22 cellular contexts compared by ENCODE assay signal in genomic region chr12:45219621-45220020, GRCh38. TPM values are rescaled to one million over a fixed set of nuclear protein-coding genes. Genes with fewer than 3 reads are reported as not detected.
DNase-seq lines count a peak whose midpoint lies in the region; ATAC-seq and TF ChIP-seq lines count a peak whose summit lies in the region.
"Had no signal": no experiment of that assay in that cellular context is flagged by ENCODE, and none has a peak within 500 bp of the region (broad histone marks: within the 10 kb centered on the region; RNA-seq: fewer than 3 reads in every experiment).

No MANE protein-coding gene starts in this region.

- no peak for TF ChIP-seq EP300 in sigmoid colon (IDR thresholded peaks at IDR 0.05)

- H3K36me3 ChIP-seq in RWPE2 (ENCODE audit: low read depth), result 0 out of 2 replicates have a peak, but pooled peaks cover 3% of the 10 kb centered on the region
- H3K36me3 ChIP-seq in sigmoid colon, result no peaks in the 10 kb centered on the region
- no peaks in the 10 kb centered on the region for H3K36me3 ChIP-seq in spleen
- H3K36me3 ChIP-seq: left ventricle myocardium inferior had no signal

- H3K4me3 ChIP-seq in RWPE2 (ENCODE audit: severe bottlenecking) (no peak overlapping the region), sigmoid colon (no peak overlapping the region), spleen (no peak overlapping the region)
- H3K4me3 ChIP-seq: left ventricle myocardium inferior had no signal

- TF ChIP-seq POLR2A in sigmoid colon (IDR thresholded peaks at IDR 0.05) (no peak), spleen (IDR thresholded peaks at IDR 0.05) (no peak)

- H2AK5ac ChIP-seq in H9 (ENCODE audit: insufficient read length, low read length), result no peak overlapping the region

- H2BK5ac ChIP-seq in H9 (ENCODE audit: insufficient read length, low read length), result no peak overlapping the region

- 77 to 86% methylated on average over 2 of the region's 2 CpGs for WGBS in sigmoid colon, 2 donors
- WGBS in H9 (ENCODE audit: extremely low coverage, insufficient read length, low lambda C conversion rate), result no CpG with 5 or more reads among the region's 2 CpGs
- 74 to 83% (median 78%) methylated on average over 2 of the region's 2 CpGs for WGBS in spleen, 5 donors

- H4K8ac ChIP-seq in H9 (replicated peaks; ENCODE audit: insufficient read length, low read depth, low read length), result no peak overlapping the region

- H4K91ac ChIP-seq in H9 (ENCODE audit: insufficient read length, low read depth, low read length), result no peak overlapping the region

- H3K79me2 ChIP-seq in H9 (ENCODE audit: insufficient read depth, low read length), result peaks cover 36% of the 10 kb centered on the region; the same call in 1 of the 2 replicates

- TF ChIP-seq CTCF in RWPE2 (IDR thresholded peaks at IDR 0.05; ENCODE audit: poor library complexity, severe bottlenecking) (no peak), sigmoid colon (IDR thresholded peaks at IDR 0.05) (no peak), endothelial cell (IDR thresholded peaks at IDR 0.05; ENCODE audit: unreplicated experiment) (no peak), H9 (conservative IDR thresholded peaks at IDR 0.05) (no peak), spleen (IDR thresholded peaks at IDR 0.05 in 8 of 11, conservative IDR thresholded peaks at IDR 0.05 in 3 of 11) (no peak)

- H2BK20ac ChIP-seq in H9 (ENCODE audit: low read depth, low read length, poor library complexity, severe bottlenecking), result no peak overlapping the region

- H3K27me3 Mint-ChIP-seq in endothelial cell (ENCODE audit: unreplicated experiment), result peaks cover 11% of the 10 kb centered on the region
- no peaks in the 10 kb centered on the region for H3K27me3 Mint-ChIP-seq in H9 (ENCODE audit: low read depth)
- H3K27me3 Mint-ChIP-seq: activated naive CD8-positive, alpha-beta T cell treated with anti-CD3 and anti-CD28 coated beads, Interleukin-2, amount 50 U/mL, for 24 hours; activated T-cell treated with anti-CD3 and anti-CD28 coated beads, Interleukin-2, amount 50 U/mL, for 24 hours; central memory CD8-positive, alpha-beta T cell; effector memory CD8-positive, alpha-beta T cell; stimulated activated naive CD8-positive, alpha-beta T cell treated with anti-CD3 and anti-CD28 coated beads, Interleukin-15, Interleukin-2, amounts not matched to agents 100 ng/mL and 50 ng/mL, for 24 hours had no signal

- no peak overlapping the region for H3K18ac ChIP-seq in H9 (ENCODE audit: insufficient read length, low read depth, low read length)

- peak overlapping the region; percentile 93 for H3K27ac ChIP-seq in RWPE2 (ENCODE audit: poor library complexity, severe bottlenecking)
- peak overlapping the region in 3 of 4 donors; percentile 93 to 97 (median 94) for H3K27ac ChIP-seq in sigmoid colon
- H3K27ac ChIP-seq in H9 (ENCODE audit: insufficient read length, low read depth, low read length), result no peak overlapping the region
- H3K27ac ChIP-seq in spleen, result no peak overlapping the region
- H3K27ac ChIP-seq: left ventricle myocardium inferior had no signal

- no peak overlapping the region for H3K27ac Mint-ChIP-seq in endothelial cell (ENCODE audit: unreplicated experiment)
- peak overlapping the region in 1 of 3 experiments; percentile 61; a peak in 1 of 7 replicates for H3K27ac Mint-ChIP-seq in H9
- H3K27ac Mint-ChIP-seq: activated naive CD8-positive, alpha-beta T cell treated with anti-CD3 and anti-CD28 coated beads, Interleukin-2, amount 50 U/mL, for 24 hours; activated T-cell treated with anti-CD3 and anti-CD28 coated beads, Interleukin-2, amount 50 U/mL, for 24 hours; effector memory CD8-positive, alpha-beta T cell; stimulated activated naive CD8-positive, alpha-beta T cell treated with anti-CD3 and anti-CD28 coated beads, Interleukin-15, Interleukin-2, amounts not matched to agents 100 ng/mL and 50 ng/mL, for 24 hours had no signal

- H3K4me3 Mint-ChIP-seq in endothelial cell (ENCODE audit: unreplicated experiment) (no peak overlapping the region), H9 (peak overlapping the region in 1 of 2 experiments; percentile 64; a peak in 2 of 5 replicates)
- H3K4me3 Mint-ChIP-seq: activated naive CD8-positive, alpha-beta T cell treated with anti-CD3 and anti-CD28 coated beads, Interleukin-2, amount 50 U/mL, for 24 hours; activated T-cell treated with anti-CD3 and anti-CD28 coated beads, Interleukin-2, amount 50 U/mL, for 24 hours; central memory CD8-positive, alpha-beta T cell; effector memory CD8-positive, alpha-beta T cell; stimulated activated naive CD8-positive, alpha-beta T cell treated with anti-CD3 and anti-CD28 coated beads, Interleukin-15, Interleukin-2, amounts not matched to agents 100 ng/mL and 50 ng/mL, for 24 hours had no signal

- H3K9ac ChIP-seq in H9 (ENCODE audit: extremely low read depth, insufficient read length, low read length), result no peak overlapping the region

- no peak overlapping the region for H2AFZ ChIP-seq in H9 (ENCODE audit: low read length)

- H4K5ac ChIP-seq in H9 (ENCODE audit: insufficient read length, low read depth, low read length), result no peak overlapping the region

- H3K36me3 Mint-ChIP-seq in endothelial cell (ENCODE audit: low read depth, unreplicated experiment) (no peaks in the 10 kb centered on the region), H9 (ENCODE audit: insufficient read depth in 1 of 3, low read depth in 3 of 3) (peaks cover 8 to 13% (median 9%) of the 10 kb centered on the region in 3 experiments)

- H2BK12ac ChIP-seq in H9 (ENCODE audit: insufficient read length, low read depth, low read length), result no peak overlapping the region

- no peak overlapping the region for H3T11ph ChIP-seq in H9 (ENCODE audit: low read length)

- no peak overlapping the region for H3K4ac ChIP-seq in H9 (ENCODE audit: low read depth, low read length)

- H3K23me2 ChIP-seq in H9 (ENCODE audit: insufficient read length, low read depth, low read length, poor library complexity, severe bottlenecking), result peaks cover 9% of the 10 kb centered on the region

- H3K9me3 Mint-ChIP-seq in endothelial cell (ENCODE audit: unreplicated experiment) (no peaks in the 10 kb centered on the region), H9 (no peaks in the 10 kb centered on the region; a peak in 1 of 5 replicates)
- H3K9me3 Mint-ChIP-seq: activated naive CD8-positive, alpha-beta T cell treated with anti-CD3 and anti-CD28 coated beads, Interleukin-2, amount 50 U/mL, for 24 hours; activated T-cell treated with anti-CD3 and anti-CD28 coated beads, Interleukin-2, amount 50 U/mL, for 24 hours; central memory CD8-positive, alpha-beta T cell; effector memory CD8-positive, alpha-beta T cell; stimulated activated naive CD8-positive, alpha-beta T cell treated with anti-CD3 and anti-CD28 coated beads, Interleukin-15, Interleukin-2, amounts not matched to agents 100 ng/mL and 50 ng/mL, for 24 hours had no signal

- H3K4me1 ChIP-seq in RWPE2 (ENCODE audit: insufficient read depth, poor library complexity, severe bottlenecking), result peaks cover 38% of the 10 kb centered on the region
- H3K4me1 ChIP-seq in sigmoid colon, result peaks cover 0 to 67% (median 51%) of the 10 kb centered on the region in 4 donors
- H3K4me1 ChIP-seq in H9 (ENCODE audit: insufficient read depth, low read length), result peaks cover 10% of the 10 kb centered on the region
- peaks cover 3 to 52% (median 31%) of the 10 kb centered on the region in 6 donors for H3K4me1 ChIP-seq in spleen

- in situ Hi-C loops in Caki2 (cut with HindIII; ENCODE audit: low pct_unique_long_range_greater_than_20kb, low sequenced_read_pairs), result no loop called here

- no peak overlapping the region for H3K23ac ChIP-seq in H9 (ENCODE audit: insufficient read length, low read depth, low read length)

- no peaks in the 10 kb centered on the region for H4K20me1 ChIP-seq in H9 (ENCODE audit: control insufficient read depth, insufficient read depth, insufficient read length)

- H3K27me3 ChIP-seq in RWPE2 (ENCODE audit: insufficient read depth, poor library complexity, severe bottlenecking) (no peaks in the 10 kb centered on the region), sigmoid colon (no peaks in the 10 kb centered on the region), H9 (ENCODE audit: insufficient read depth, low read length) (no peaks in the 10 kb centered on the region), spleen (replicated peaks in 1 of 7) (no peaks in the 10 kb centered on the region)

- H3K4me2 ChIP-seq in H9 (ENCODE audit: insufficient read depth, insufficient read length, low read length), result no peak overlapping the region

- no peak overlapping the region for H3K14ac ChIP-seq in H9 (ENCODE audit: insufficient read depth, low read length)

- H3K56ac ChIP-seq in H9 (ENCODE audit: insufficient read length, low read depth, low read length), result no peak overlapping the region

- H3K4me1 Mint-ChIP-seq in endothelial cell (ENCODE audit: unreplicated experiment) (peaks cover 36% of the 10 kb centered on the region), H9 (peaks cover 54 to 55% of the 10 kb centered on the region in 2 experiments)

- DNase-seq in Caki2 (ENCODE audit: low read depth) (peak; percentile 9), RWPE2 (ENCODE audit: low spot score) (no peak), fibroblast of peridontal ligament (ENCODE audit: extremely low read depth) (peak; percentile 16), sigmoid colon (no peak), endothelial cell (ENCODE audit: low spot score) (no peak), H9 (no peak), spleen (no peak)
- DNase-seq: activated CD4-positive, alpha-beta T cell treated with anti-CD3 and anti-CD28 coated beads, Interleukin-2, amount 50 U/mL, for 48 hours; activated naive CD8-positive, alpha-beta T cell treated with anti-CD3 and anti-CD28 coated beads, Interleukin-2, amount 50 U/mL, for 24 hours; activated T-cell treated with anti-CD3 and anti-CD28 coated beads, Interleukin-2, amount 50 U/mL, for 24 hours; Caco-2; effector memory CD8-positive, alpha-beta T cell; foreskin fibroblast; GDM1; HCEC 1CT; left ventricle myocardium inferior; MV-4-11; NCI-H774; posterior cingulate gyrus had no signal

- no peak overlapping the region for H2BK120ac ChIP-seq in H9 (ENCODE audit: low read depth, low read length, poor library complexity, severe bottlenecking)

- no peaks in the 10 kb centered on the region for H3K9me3 ChIP-seq in RWPE2 (ENCODE audit: severe bottlenecking)
- no peaks in the 10 kb centered on the region for H3K9me3 ChIP-seq in sigmoid colon
- no peaks in the 10 kb centered on the region for H3K9me3 ChIP-seq in H9 (ENCODE audit: control insufficient read depth, low read depth, low read length)
- no peaks in the 10 kb centered on the region for H3K9me3 ChIP-seq in spleen
- H3K9me3 ChIP-seq: Caco-2, left ventricle myocardium inferior had no signal

- no peaks in the 10 kb centered on the region for H3K79me1 ChIP-seq in H9 (ENCODE audit: insufficient read depth, low read depth, low read length, poor library complexity, severe bottlenecking)

- ATAC-seq in RWPE2 (ENCODE audit: low read depth), result no peak
- ATAC-seq in HG03108 (IDR thresholded peaks at IDR 0.05; ENCODE audit: unreplicated experiment), result no peak
- ATAC-seq: activated naive CD8-positive, alpha-beta T cell treated with anti-CD3 and anti-CD28 coated beads, Interleukin-2, amount 50 U/mL, for 24 hours; effector memory CD8-positive, alpha-beta T cell had no signal

- H2BK15ac ChIP-seq in H9 (ENCODE audit: low read depth, low read length), result no peak overlapping the region

- intact Hi-C loops in sigmoid colon (cut with DNase I) (loop anchor here (5.0 to 10.0 kb wide), 4 partner anchors 47 to 1155 kb away; partner anchors contain the start of gene SLC38A2), spleen (cut with DNase I; ENCODE audit: low total_unique reads) (no loop called here)

RNA-seq across cellular contexts. Expression of gene ANO6, which starts 3.7 kb away (rescaled TPM):
- 51.6 and 57.9 TPM in 2 replicates for total RNA-seq in Caki2 (2014; rRNA removed; shearing (Covaris generic); ENCODE audit: low replicate concordance)
- total RNA-seq in sigmoid colon, result 100 to 1,000 TPM in 2 of 4 donors, 10 to 100 TPM in 2; 98.5 to 107 (median 103) TPM
- 1 to 10 TPM; 1.2 to 9.6 (median 3.6) TPM for polyA plus RNA-seq in sigmoid colon
- 50.8 TPM for total RNA-seq in endothelial cell (ENCODE audit: unreplicated experiment)
- total RNA-seq in H9 (2021), result 24.3 TPM in 2 replicates
- 10 to 100 TPM; 29.7 to 38.5 (median 33.0) TPM for total RNA-seq in spleen
- 1 to 10 TPM; 2.3 to 4.3 (median 3.7) TPM for polyA plus RNA-seq in spleen

Comparison
In these comparisons a context has a peak if more than half of its experiments do, and no peak if none do; other contexts are left out.
1. DNase-seq: peak in Caki2 (single experiment) and fibroblast of peridontal ligament (single experiment); none in RWPE2 (single experiment), sigmoid colon (single experiment), endothelial cell (single experiment), H9 (single experiment) and spleen (single experiment).
2. H3K27ac ChIP-seq: peak in RWPE2 (single experiment) and sigmoid colon (3 of 4); none in H9 (single experiment) and spleen (0 of 8).